ENCODE assay signal across 14 cellular contexts in genomic region chr5:1831257-1831656, GRCh38. TPM values are rescaled to one million over a fixed set of nuclear protein-coding genes. Genes with fewer than 3 reads are reported as not detected.
DNase-seq lines count a peak whose midpoint lies in the region; ATAC-seq and TF ChIP-seq lines count a peak whose summit lies in the region.
"Had no signal": no experiment of that assay in that cellular context is flagged by ENCODE, and none has a peak within 500 bp of the region (broad histone marks: within the 10 kb centered on the region; RNA-seq: fewer than 3 reads in every experiment).

No MANE protein-coding gene starts in this region.

- no peak overlapping the region for H3K4me2 ChIP-seq in trophoblast cell (ENCODE audit: low read length)

- POLR2A ChIA-PET in naive thymus-derived CD8-positive, alpha-beta T cell (lab: Charles Lee) = no interaction called here

- peaks cover 28 to 29% of the 10 kb centered on the region in 2 experiments for H3K4me1 ChIP-seq in trophoblast cell (ENCODE audit: control insufficient read depth in 1 of 2, insufficient read depth in 2 of 2, low read length in 2 of 2)
- H3K4me1 ChIP-seq: HAP-1 had no signal

- ATAC-seq in naive thymus-derived CD8-positive, alpha-beta T cell = no peak
- ATAC-seq: HepG2 had no signal

- H3K27ac Mint-ChIP-seq in T-helper 2 cell treated with Interferon-gamma antibody and Interleukin-4, amounts not matched to agents 5 μg/mL and 100 μg/mL, for 36 hours = peak overlapping the region; percentile 15
- H3K27ac Mint-ChIP-seq in naive thymus-derived CD8-positive, alpha-beta T cell = peak overlapping the region in 1 of 10 donors; percentile 85
- H3K27ac Mint-ChIP-seq: CD4-positive, CD25-positive, alpha-beta regulatory T cell had no signal

- no peak overlapping the region for H3K23ac ChIP-seq in trophoblast cell (ENCODE audit: low read length)

- H2BK12ac ChIP-seq in trophoblast cell (ENCODE audit: low read length) = no peak overlapping the region

- H3K27ac ChIP-seq in coronary artery (no peak overlapping the region), trophoblast cell (ENCODE audit: low read depth, low read length) (peak overlapping the region; percentile 3)
- H3K27ac ChIP-seq: 22Rv1 had no signal

- no peak overlapping the region for H3K4me3 Mint-ChIP-seq in T-helper 2 cell treated with Interferon-gamma antibody and Interleukin-4, amounts not matched to agents 5 μg/mL and 100 μg/mL, for 36 hours
- no peak overlapping the region for H3K4me3 Mint-ChIP-seq in naive thymus-derived CD8-positive, alpha-beta T cell
- H3K4me3 Mint-ChIP-seq: CD4-positive, CD25-positive, alpha-beta regulatory T cell had no signal

- no peak overlapping the region for H4K12ac ChIP-seq in trophoblast cell (ENCODE audit: low read depth, low read length)

- H3K14ac ChIP-seq in trophoblast cell (ENCODE audit: low read length) = no peak overlapping the region

- H3K4me1 Mint-ChIP-seq in T-helper 2 cell treated with Interferon-gamma antibody and Interleukin-4, amounts not matched to agents 5 μg/mL and 100 μg/mL, for 36 hours (ENCODE audit: low read depth) = no peaks in the 10 kb centered on the region
- H3K4me1 Mint-ChIP-seq in naive thymus-derived CD8-positive, alpha-beta T cell = peaks cover 0 to 2% (median 0%) of the 10 kb centered on the region in 4 donors

- H3K27me3 ChIP-seq in trophoblast cell (ENCODE audit: insufficient read depth, low read length) = no peaks in the 10 kb centered on the region

- no peaks in the 10 kb centered on the region for H3K9me3 Mint-ChIP-seq in T-helper 2 cell treated with Interferon-gamma antibody and Interleukin-4, amounts not matched to agents 5 μg/mL and 100 μg/mL, for 36 hours
- no peaks in the 10 kb centered on the region for H3K9me3 Mint-ChIP-seq in naive thymus-derived CD8-positive, alpha-beta T cell
- H3K9me3 Mint-ChIP-seq: CD4-positive, CD25-positive, alpha-beta regulatory T cell had no signal

- no peak overlapping the region for H2BK120ac ChIP-seq in trophoblast cell (ENCODE audit: insufficient read depth, low read length, poor library complexity)

- H2AFZ ChIP-seq in trophoblast cell (ENCODE audit: insufficient read depth, low read length, poor library complexity) = no peak overlapping the region

- H2BK5ac ChIP-seq in trophoblast cell (ENCODE audit: low read depth, low read length, poor library complexity) = no peak overlapping the region

- H2AK5ac ChIP-seq in trophoblast cell (ENCODE audit: low read length) = no peak overlapping the region

- H3K79me1 ChIP-seq in trophoblast cell (ENCODE audit: low read length) = peaks cover 3% of the 10 kb centered on the region

- H4K8ac ChIP-seq in trophoblast cell (ENCODE audit: low read depth, low read length) = no peak overlapping the region

- no peak for DNase-seq in T-helper 2 cell treated with Interferon-gamma antibody and Interleukin-4, amounts not matched to agents 5 μg/mL and 100 μg/mL, for 36 hours (ENCODE audit: low spot score)
- DNase-seq in T-helper 2 cell (no peak), coronary artery (ENCODE audit: low spot score) (peak; percentile 35), trophoblast cell (no peak), NCI-H2029 (lab: John Stamatoyannopoulos, UW) (no peak), HPDE6-E6E7 (ENCODE audit: extremely low spot score) (no peak)
- no peak for DNase-seq in naive thymus-derived CD8-positive, alpha-beta T cell
- DNase-seq: CD4-positive, CD25-positive, alpha-beta regulatory T cell; GF-D8 had no signal

- peaks cover 6% of the 10 kb centered on the region for H3K27me3 Mint-ChIP-seq in T-helper 2 cell treated with Interferon-gamma antibody and Interleukin-4, amounts not matched to agents 5 μg/mL and 100 μg/mL, for 36 hours (ENCODE audit: low read depth)
- H3K27me3 Mint-ChIP-seq in naive thymus-derived CD8-positive, alpha-beta T cell = peaks cover 3 to 14% (median 3%) of the 10 kb centered on the region in 5 donors

- H3K36me3 Mint-ChIP-seq in T-helper 2 cell treated with Interferon-gamma antibody and Interleukin-4, amounts not matched to agents 5 μg/mL and 100 μg/mL, for 36 hours (ENCODE audit: low read depth) = no peaks in the 10 kb centered on the region
- peaks cover 0 to 9% (median 2%) of the 10 kb centered on the region in 3 donors for H3K36me3 Mint-ChIP-seq in naive thymus-derived CD8-positive, alpha-beta T cell

- no peak overlapping the region for H3K4ac ChIP-seq in trophoblast cell (ENCODE audit: low read depth, low read length)

- peaks cover 4% of the 10 kb centered on the region in 2 experiments for H3K36me3 ChIP-seq in trophoblast cell (ENCODE audit: control insufficient read depth in 1 of 2, insufficient read depth in 2 of 2, low read length in 2 of 2)
- H3K36me3 ChIP-seq: HAP-1 had no signal

- WGBS in trophoblast cell (ENCODE audit: extremely low coverage, insufficient coverage, insufficient read length) = no CpG with 5 or more reads among the region's 11 CpGs

- H3K9ac ChIP-seq in trophoblast cell (ENCODE audit: low read length) = no peak overlapping the region

- no peaks in the 10 kb centered on the region for H3K79me2 ChIP-seq in trophoblast cell (ENCODE audit: control insufficient read depth, insufficient read depth, low read length, poor library complexity)

- H3K4me3 ChIP-seq in coronary artery (no peak overlapping the region), trophoblast cell (ENCODE audit: low read depth, low read length) (no peak overlapping the region)
- H3K4me3 ChIP-seq: HAP-1 had no signal

- no peak overlapping the region for H4K91ac ChIP-seq in trophoblast cell (ENCODE audit: low read depth, low read length)

- TF ChIP-seq CTCF in coronary artery (IDR thresholded peaks at IDR 0.05) = no peak

- H3K18ac ChIP-seq in trophoblast cell (ENCODE audit: low read length) = no peak overlapping the region

- no peaks in the 10 kb centered on the region for H3K9me3 ChIP-seq in trophoblast cell (ENCODE audit: insufficient read depth, low read depth, low read length)
- H3K9me3 ChIP-seq: HAP-1 had no signal

RNA-seq across cellular contexts. Expression of gene NDUFS6, which starts 30.1 kb away (rescaled TPM):
- 83.0 and 83.7 TPM in 2 replicates for polyA plus RNA-seq in trophoblast cell (2013)
- 10 to 100 TPM; 12.6 to 16.8 TPM for total RNA-seq in naive thymus-derived CD8-positive, alpha-beta T cell
- polyA plus RNA-seq in naive thymus-derived CD8-positive, alpha-beta T cell = 10 to 100 TPM; 69.3 to 75.8 (median 70.9) TPM

RNA-seq across cellular contexts. Expression of gene MRPL36, which starts 31.6 kb away (rescaled TPM):
- 70.1 and 72.5 TPM in 2 replicates for polyA plus RNA-seq in trophoblast cell (2013)
- 10 to 100 TPM; 25.8 to 30.9 TPM for total RNA-seq in naive thymus-derived CD8-positive, alpha-beta T cell
- 10 to 100 TPM; 61.6 to 84.3 (median 71.6) TPM for polyA plus RNA-seq in naive thymus-derived CD8-positive, alpha-beta T cell

RNA-seq across cellular contexts. Expression of gene IRX4, which starts 51.5 kb away (rescaled TPM):
- polyA plus RNA-seq in trophoblast cell (2013) = 25.8 and 26.3 TPM in 2 replicates
- not detected for total RNA-seq in naive thymus-derived CD8-positive, alpha-beta T cell
- polyA plus RNA-seq in naive thymus-derived CD8-positive, alpha-beta T cell = not detected
- total RNA-seq: A673; CD4-positive, CD25-positive, alpha-beta regulatory T cell; HepG2 had no signal
- polyA plus RNA-seq: BJ; CD4-positive, CD25-positive, alpha-beta regulatory T cell; HepG2 had no signal
